In the genomic region with DNA sequence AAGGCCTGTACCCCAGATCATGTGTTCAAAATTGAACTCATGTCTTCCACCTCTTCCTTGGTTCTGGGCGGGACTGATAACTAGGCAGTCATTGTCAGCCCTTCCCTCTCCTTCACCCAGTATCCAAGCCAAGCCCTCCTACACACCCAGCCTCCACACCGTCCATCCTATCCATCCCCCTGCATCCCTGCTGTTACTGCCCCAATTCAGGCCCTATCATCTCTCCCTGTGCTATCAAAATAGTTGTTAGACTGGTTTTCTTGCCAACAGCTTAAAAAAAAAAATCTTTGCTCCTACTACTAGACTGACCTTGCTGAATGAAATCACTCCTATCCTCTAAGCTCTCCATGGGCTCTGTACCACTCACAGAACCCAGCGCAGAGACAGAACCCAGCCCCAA, we compare ENCODE assay signal across 20 cellular contexts. TPM values are rescaled to one million over a fixed set of nuclear protein-coding genes. Genes with fewer than 3 reads are reported as not detected.
A peak's percentile ranks its signal among the peaks of the same experiment; 100 is the strongest.
DNase-seq lines count a peak whose midpoint lies in the region; ATAC-seq, FAIRE-seq and TF ChIP-seq lines count a peak whose summit lies in the region.
"Had no signal": no experiment of that assay in that cellular context is flagged by ENCODE, and none has a peak within 500 bp of the region (broad histone marks: within the 10 kb centered on the region; RNA-seq: fewer than 3 reads in every experiment).

No MANE protein-coding gene starts in this region.

- dilution Hi-C loops in keratinocyte (cut with MboI; ENCODE audit: extremely low pct_ligation_motif_present, low sequenced_read_pairs) = no loop called here

- peak overlapping the region; percentile 49 for H3K4me2 ChIP-seq in keratinocyte (ENCODE audit: control insufficient read depth, extremely low read depth, insufficient read depth, low read depth, low read length)
- H3K4me2 ChIP-seq: A549 had no signal

- peaks cover 85% of the 10 kb centered on the region for H3K79me2 ChIP-seq in keratinocyte (ENCODE audit: control insufficient read depth, insufficient read depth, low read length)

- peaks cover 22% of the 10 kb centered on the region for H4K20me1 ChIP-seq in keratinocyte (ENCODE audit: control insufficient read depth, extremely low read depth, insufficient read depth, low read length)

- peak overlapping the region; percentile 35 for H3K9ac ChIP-seq in keratinocyte (ENCODE audit: control insufficient read depth, extremely low read depth, insufficient read depth, low read length)

- WGBS in thyroid gland, 2 donors = 59% methylated on average over 3 of the region's 3 CpGs

- peak; percentile 43 for DNase-seq in NCI-H510A treated with DMSO at 0.1 percent for 48 hours (lab: John Stamatoyannopoulos, UW)
- no peak for DNase-seq in NCI-H510A (lab: John Stamatoyannopoulos, UW)
- no peak for DNase-seq in RWPE2 (ENCODE audit: low spot score)
- DNase-seq in keratinocyte (ENCODE audit: low read depth, low spot score) = no peak
- peak; percentile 18 to 23 for DNase-seq in thyroid gland
- DNase-seq in NCI-H2081 (lab: John Stamatoyannopoulos, UW) = no peak
- DNase-seq in GM20000 (ENCODE audit: low spot score) = no peak
- no peak for DNase-seq in hypothalamus (lab: John Stamatoyannopoulos, UW)
- DNase-seq: COR-L47, GOT3, NCI-H1048, NCI-H1436 treated with DMSO at 0.1 percent for 48 hours, NCI-H2029 treated with DMSO at 0.1 percent for 48 hours, NCI-H446, T-cell had no signal

- TF ChIP-seq CTCF in RWPE2 (IDR thresholded peaks at IDR 0.05; ENCODE audit: poor library complexity, severe bottlenecking) (no peak), keratinocyte (optimal IDR thresholded peaks at IDR 0.05 in 1 of 3, IDR thresholded peaks at IDR 0.05 in 1 of 3, conservative IDR thresholded peaks at IDR 0.05 in 1 of 3; ENCODE audit: extremely low read depth in 1 of 3, insufficient read depth in 2 of 3, low read length in 3 of 3) (no peak), thyroid gland (IDR thresholded peaks at IDR 0.05) (no peak), GM20000 (IDR thresholded peaks at IDR 0.05; ENCODE audit: extremely low read depth, missing control alignments) (no peak)

- no peak for ATAC-seq in RWPE2 (ENCODE audit: low read depth)
- ATAC-seq: A549, GM12878, Panc1, Right ventricle myocardium inferior, T-cell had no signal

- H2AFZ ChIP-seq in keratinocyte (ENCODE audit: control insufficient read depth, low read length) = no peak overlapping the region

- no peak for TF ChIP-seq POLR2A in thyroid gland (IDR thresholded peaks at IDR 0.05)

- H3K4me3 ChIP-seq in RWPE2 (ENCODE audit: severe bottlenecking) (no peak overlapping the region), keratinocyte (ENCODE audit: control insufficient read depth in 2 of 3, extremely low read depth in 1 of 3, insufficient read depth in 2 of 3, low read depth in 1 of 3, low read length in 3 of 3) (no peak overlapping the region), thyroid gland (replicated peaks in 1 of 3) (no peak overlapping the region)
- H3K4me3 ChIP-seq: A549, GM12878 had no signal

- peaks cover 23% of the 10 kb centered on the region for H3K9me1 ChIP-seq in keratinocyte (ENCODE audit: control insufficient read depth, extremely low read depth, insufficient read depth, low read length)

- H3K9me3 ChIP-seq in RWPE2 (ENCODE audit: severe bottlenecking) (no peaks in the 10 kb centered on the region), keratinocyte (ENCODE audit: control insufficient read depth, low read depth, low read length) (no peaks in the 10 kb centered on the region), thyroid gland (no peaks in the 10 kb centered on the region)
- H3K9me3 ChIP-seq: A549 had no signal

- H3K4me1 ChIP-seq in RWPE2 (ENCODE audit: insufficient read depth, poor library complexity, severe bottlenecking) = peaks cover 86% of the 10 kb centered on the region
- H3K4me1 ChIP-seq in keratinocyte (ENCODE audit: control insufficient read depth, extremely low read depth, insufficient read depth, low read length) = peaks cover 94% of the 10 kb centered on the region
- H3K4me1 ChIP-seq in thyroid gland = peaks cover 37 to 61% of the 10 kb centered on the region in 2 donors

- no peak for FAIRE-seq in keratinocyte (lab: Jason Lieb, UNC)
- FAIRE-seq: A549, GM12878 had no signal

- H3K36me3 ChIP-seq in RWPE2 (ENCODE audit: low read depth) (peaks cover 13% of the 10 kb centered on the region), keratinocyte (ENCODE audit: control insufficient read depth in 2 of 2, extremely low read depth in 1 of 2, insufficient read depth in 2 of 2, low read length in 2 of 2) (peaks cover 2 to 19% of the 10 kb centered on the region in 2 experiments), thyroid gland (no peaks in the 10 kb centered on the region)

- H3K27me3 ChIP-seq in RWPE2 (ENCODE audit: insufficient read depth, poor library complexity, severe bottlenecking) (no peaks in the 10 kb centered on the region), keratinocyte (ENCODE audit: control insufficient read depth, extremely low read depth, insufficient read depth, low read length) (no peaks in the 10 kb centered on the region), thyroid gland (no peaks in the 10 kb centered on the region)

- intact Hi-C loops in thyroid gland (cut with DNase I) = no loop called here

- H3K27ac ChIP-seq in RWPE2 (ENCODE audit: poor library complexity, severe bottlenecking) (peak overlapping the region; percentile 97), keratinocyte (ENCODE audit: control insufficient read depth, insufficient read depth, low read length) (peak overlapping the region; percentile 61), thyroid gland (peak overlapping the region in 2 of 3 donors; percentile 31 to 58)

RNA-seq across cellular contexts. Expression of gene TGFA, which starts 32.8 kb away (rescaled TPM):
- 26.6 to 71.8 TPM (median 51.7 TPM) in 3 replicates for polyA plus RNA-seq in keratinocyte
- polyA plus RNA-seq in keratinocyte (2011; ENCODE audit: low read depth) = 45.8 TPM
- polyA plus RNA-seq in keratinocyte (2011; cell fraction: cytosol; rRNA removed) = 35.1 and 39.9 TPM in 2 replicates
- 46.4 and 47.9 TPM in 2 replicates for polyA plus RNA-seq in keratinocyte (2011; cell fraction: nucleus; rRNA removed)
- polyA plus RNA-seq in keratinocyte (2012; ENCODE audit: low replicate concordance) = 45.8 and 70.2 TPM in 2 replicates
- 42.6 to 126 TPM (median 65.6 TPM) in 3 replicates for polyA minus RNA-seq in keratinocyte
- 76.2 TPM for polyA minus RNA-seq in keratinocyte (2011; cell fraction: cytosol; rRNA and poly(A)+ RNA removed)
- 66.3 and 93.9 TPM in 2 replicates for polyA minus RNA-seq in keratinocyte (2011; cell fraction: nucleus; rRNA and poly(A)+ RNA removed)
- 10 to 100 TPM; 12.9 to 23.0 (median 18.6) TPM for total RNA-seq in thyroid gland
- total RNA-seq: G401 had no signal

Comparison
In these comparisons a context has a peak if more than half of its experiments do, and no peak if none do; other contexts are left out.
1. DNase-seq: peak in NCI-H510A treated with DMSO at 0.1 percent for 48 hours (single experiment) and thyroid gland (2 of 2); none in NCI-H510A (single experiment), RWPE2 (single experiment), keratinocyte (single experiment), NCI-H2081 (0 of 2), GM20000 (single experiment) and hypothalamus (0 of 51).
2. H3K27ac ChIP-seq: peak in every context shown above with its lines; median percentile 97 in RWPE2; 61 in keratinocyte; 44 in thyroid gland.